In the genomic region with DNA sequence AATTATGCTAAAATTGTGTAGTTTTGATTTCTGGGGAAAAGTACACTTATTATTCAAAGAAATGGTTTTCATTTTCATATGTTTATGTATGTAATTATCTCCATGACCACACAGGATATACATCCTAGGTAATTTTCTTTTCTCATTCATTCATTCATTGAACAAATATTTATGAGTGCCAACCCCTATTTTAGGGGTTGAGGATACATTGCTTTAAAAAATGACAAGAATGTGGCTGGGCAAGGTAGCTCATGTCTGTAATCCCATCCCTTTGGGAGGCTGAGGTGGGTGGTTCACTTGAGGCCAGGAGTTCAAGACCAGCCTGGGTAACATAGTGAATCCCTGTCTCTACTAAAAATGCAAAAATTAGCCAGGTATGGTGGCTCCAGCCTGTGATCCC, we compare ENCODE assay signal across 25 cellular contexts.
"Had no signal": no experiment of that assay in that cellular context is flagged by ENCODE, and none has a peak within 500 bp of the region (broad histone marks: within the 10 kb centered on the region; RNA-seq: fewer than 3 reads in every experiment).

No MANE protein-coding gene starts in this region.

- DNase-seq: dorsolateral prefrontal cortex; effector CD8-positive, alpha-beta T cell; endodermal cell; foreskin melanocyte; hypothalamus; immature natural killer cell; islet precursor cell; mesenchymal stem cell; midbrain; naive thymus-derived CD4-positive, alpha-beta T cell; right lobe of liver; small intestine; stimulated activated CD4-positive, alpha-beta T cell treated with anti-CD3 and anti-CD28 coated beads, Interleukin-15, amount 100 ng/mL, for 24 hours; stimulated activated CD4-positive, alpha-beta T cell treated with anti-CD3 and anti-CD28 coated beads, Interleukin-2, amount 100 ng/mL, for 48 hours; stimulated activated naive B cell treated with anti-CD40 and anti-IgM and Interleukin-4, amounts not matched to agents 10 μg/mL and 1 μg/mL and 100 μg/mL, for 72 hours; transverse colon had no signal

- H3K27me3 ChIP-seq: dorsolateral prefrontal cortex, esophagus muscularis mucosa, neural progenitor cell, right lobe of liver, suprapubic skin, transverse colon had no signal

- H3K4me3 ChIP-seq: dorsolateral prefrontal cortex, esophagus muscularis mucosa, lung, neural progenitor cell, right lobe of liver, suprapubic skin, transverse colon had no signal

- H3K36me3 ChIP-seq: neural progenitor cell, suprapubic skin had no signal

- H3K4me1 ChIP-seq: esophagus muscularis mucosa, neural progenitor cell, parathyroid adenoma, right lobe of liver, suprapubic skin, transverse colon had no signal

- H3K79me2 ChIP-seq: parathyroid adenoma had no signal

- H3K9me3 Mint-ChIP-seq: endodermal cell; immature natural killer cell; naive thymus-derived CD4-positive, alpha-beta T cell; nephron; neural progenitor cell; stimulated activated naive B cell treated with anti-CD40 and anti-IgM and Interleukin-4, amounts not matched to agents 10 μg/mL and 1 μg/mL and 100 μg/mL, for 72 hours; stimulated activated naive CD8-positive, alpha-beta T cell treated with anti-CD3 and anti-CD28 coated beads, Interleukin-15, Interleukin-2, amounts not matched to agents 100 ng/mL and 50 ng/mL, for 24 hours had no signal

- H3K36me3 Mint-ChIP-seq: neural progenitor cell had no signal

- H3K27ac Mint-ChIP-seq: endodermal cell; nephron; neural progenitor cell; progenitor cell of endocrine pancreas; stimulated activated naive B cell treated with anti-CD40 and anti-IgM and Interleukin-4, amounts not matched to agents 10 μg/mL and 1 μg/mL and 100 μg/mL, for 72 hours; stimulated activated naive CD8-positive, alpha-beta T cell treated with anti-CD3 and anti-CD28 coated beads, Interleukin-15, Interleukin-2, amounts not matched to agents 100 ng/mL and 50 ng/mL, for 24 hours had no signal

- H3K4me2 ChIP-seq: neural progenitor cell had no signal

- H3K9ac ChIP-seq: neural progenitor cell, parathyroid adenoma had no signal

- ATAC-seq: left lobe of liver; naive thymus-derived CD4-positive, alpha-beta T cell; right lobe of liver; stimulated activated naive B cell treated with anti-CD40 and anti-IgM and Interleukin-4, amounts not matched to agents 10 μg/mL and 1 μg/mL and 100 μg/mL, for 72 hours had no signal

- H3K27ac ChIP-seq: dorsolateral prefrontal cortex, esophagus muscularis mucosa, neural progenitor cell, parathyroid adenoma, right lobe of liver, suprapubic skin, transverse colon had no signal

- H3K9me3 ChIP-seq: esophagus muscularis mucosa, right lobe of liver, suprapubic skin, transverse colon had no signal

- H2AFZ ChIP-seq: neural progenitor cell, parathyroid adenoma had no signal

- H3K27me3 Mint-ChIP-seq: naive thymus-derived CD4-positive, alpha-beta T cell; progenitor cell of endocrine pancreas; stimulated activated naive B cell treated with anti-CD40 and anti-IgM and Interleukin-4, amounts not matched to agents 10 μg/mL and 1 μg/mL and 100 μg/mL, for 72 hours; stimulated activated naive CD8-positive, alpha-beta T cell treated with anti-CD3 and anti-CD28 coated beads, Interleukin-15, Interleukin-2, amounts not matched to agents 100 ng/mL and 50 ng/mL, for 24 hours had no signal

- H3K4me3 Mint-ChIP-seq: endodermal cell; immature natural killer cell; naive thymus-derived CD4-positive, alpha-beta T cell; nephron; neural progenitor cell; stimulated activated naive B cell treated with anti-CD40 and anti-IgM and Interleukin-4, amounts not matched to agents 10 μg/mL and 1 μg/mL and 100 μg/mL, for 72 hours; stimulated activated naive CD8-positive, alpha-beta T cell treated with anti-CD3 and anti-CD28 coated beads, Interleukin-15, Interleukin-2, amounts not matched to agents 100 ng/mL and 50 ng/mL, for 24 hours had no signal

- H3K4me1 Mint-ChIP-seq: endodermal cell, nephron, neural progenitor cell had no signal
